In genomic region chr5:153974131-153974812, GRCh38 we compare ENCODE assay signal across 8 cellular contexts.
DNase-seq lines count a peak whose midpoint lies in the region; ATAC-seq, FAIRE-seq and TF ChIP-seq lines count a peak whose summit lies in the region.

No MANE protein-coding gene starts in this region.

- H3K36me3 Mint-ChIP-seq in activated T-cell treated with anti-CD3 and anti-CD28 coated beads, Interleukin-2, amount 50 U/mL, for 72 hours (ENCODE audit: insufficient read depth in 2 of 2) = no peaks in the 10 kb centered on the region

- H3K27me3 Mint-ChIP-seq in activated T-cell treated with anti-CD3 and anti-CD28 coated beads, Interleukin-2, amount 50 U/mL, for 72 hours (ENCODE audit: low read depth) = peaks cover 5% of the 10 kb centered on the region

- no peak for DNase-seq in Right ventricle myocardium inferior (ENCODE audit: missing footprints)
- DNase-seq in cardiac septum (ENCODE audit: low spot score) = no peak
- peak; percentile 34 for DNase-seq in H54 (ENCODE audit: insufficient read length, low spot score)
- DNase-seq in NCI-H1417 (lab: John Stamatoyannopoulos, UW) = peak; percentile 13 to 67 (median 64)
- peak; percentile 14 to 38 for DNase-seq in activated T-cell treated with anti-CD3 and anti-CD28 coated beads, Interleukin-2, amount 50 U/mL, for 72 hours
- peak; percentile 52 for DNase-seq in glomerular visceral epithelial cell (ENCODE audit: extremely low spot score)
- DNase-seq in retina = peak; percentile 77

- H3K4me1 Mint-ChIP-seq in activated T-cell treated with anti-CD3 and anti-CD28 coated beads, Interleukin-2, amount 50 U/mL, for 72 hours (ENCODE audit: low read depth) = no peaks in the 10 kb centered on the region

- TF ChIP-seq POLR2A in H54 (IDR thresholded peaks at IDR 0.05; ENCODE audit: low read depth, low read length) = no peak

- no peaks in the 10 kb centered on the region for H3K9me3 Mint-ChIP-seq in activated T-cell treated with anti-CD3 and anti-CD28 coated beads, Interleukin-2, amount 50 U/mL, for 72 hours

- intact Hi-C loops in Right ventricle myocardium inferior (cut with DNase I) (loop anchor here (10.0 kb wide), 1 partner anchor 631 kb away; no protein-coding TSS in a partner anchor), cardiac septum (cut with DNase I) (loop anchor here (2.0 to 10.0 kb wide), 2 partner anchors 207 to 431 kb away; no protein-coding TSS in a partner anchor)

- ATAC-seq in Right ventricle myocardium inferior (peak; percentile 17), HG03196 (IDR thresholded peaks at IDR 0.05; ENCODE audit: unreplicated experiment) (no peak)
- peak; percentile 68 to 75 for ATAC-seq in activated T-cell treated with anti-CD3 and anti-CD28 coated beads, Interleukin-2, amount 50 U/mL, for 72 hours (replicated peaks in 1 of 2)

- no peak overlapping the region for H3K4me3 Mint-ChIP-seq in activated T-cell treated with anti-CD3 and anti-CD28 coated beads, Interleukin-2, amount 50 U/mL, for 72 hours

- H3K27ac Mint-ChIP-seq in activated T-cell treated with anti-CD3 and anti-CD28 coated beads, Interleukin-2, amount 50 U/mL, for 72 hours = no peak overlapping the region

- no peak for FAIRE-seq in H54 (lab: Jason Lieb, UNC)

Comparison
In these comparisons a context has a peak if more than half of its experiments do, and no peak if none do; other contexts are left out.
1. DNase-seq: peak in H54 (single experiment), NCI-H1417 (3 of 3), activated T-cell treated with anti-CD3 and anti-CD28 coated beads, Interleukin-2, amount 50 U/mL, for 72 hours (2 of 2), glomerular visceral epithelial cell (single experiment) and retina (single experiment); none in Right ventricle myocardium inferior (single experiment) and cardiac septum (single experiment).